ENCODE assay signal across 8 cellular contexts in the genomic region with DNA sequence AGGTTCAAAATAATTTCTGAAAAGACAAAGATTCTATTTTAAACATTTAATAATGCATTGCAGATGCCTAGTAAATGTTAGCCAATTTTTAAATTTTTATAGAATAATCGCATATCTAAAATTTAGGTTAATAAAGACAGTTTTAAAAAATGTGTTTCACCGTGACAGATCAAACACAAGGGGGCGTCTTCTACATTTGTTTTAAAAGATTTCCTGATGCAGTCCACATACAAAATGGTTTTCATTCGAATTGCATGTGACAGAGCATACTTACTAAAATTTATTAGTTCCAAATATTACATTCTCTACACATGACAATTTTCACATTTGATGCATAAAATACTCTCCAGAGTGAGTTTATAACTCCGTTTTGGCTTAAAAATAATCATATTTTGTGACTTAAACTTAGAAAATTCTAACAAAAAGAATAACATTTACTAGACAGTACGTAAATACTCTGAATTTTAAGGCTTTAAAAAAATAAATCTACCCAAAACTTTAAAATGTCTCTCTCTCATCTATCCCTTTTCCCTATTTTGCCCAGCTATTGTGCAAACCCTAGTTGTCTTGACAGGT.
DNase-seq lines count a peak whose midpoint lies in the region; ATAC-seq and TF ChIP-seq lines count a peak whose summit lies in the region.

No MANE protein-coding gene starts in this region.

- TF ChIP-seq POLR2A in Peyer's patch (IDR thresholded peaks at IDR 0.05) = no peak

- DNase-seq in NCI-H524 (lab: John Stamatoyannopoulos, UW) = peak; percentile 12 to 59
- DNase-seq in NCI-H524 treated with DMSO at 0.1 percent for 48 hours (lab: John Stamatoyannopoulos, UW) = no peak
- DNase-seq in Peyer's patch = no peak
- peak; percentile 75 for DNase-seq in fibroblast of mammary gland (ENCODE audit: low read depth)
- DNase-seq in smooth muscle cell of the brain vasculature (ENCODE audit: low read depth, low spot score) = peak; percentile 24
- DNase-seq in GM10266 (ENCODE audit: extremely low spot score) = no peak
- DNase-seq in T-helper 2 cell = no peak

- H3K36me3 ChIP-seq in Peyer's patch = no peaks in the 10 kb centered on the region

- no peak overlapping the region for H3K4me3 ChIP-seq in Peyer's patch
- no peak overlapping the region for H3K4me3 ChIP-seq in fibroblast of mammary gland (ENCODE audit: control insufficient read depth, low read depth, low read length)

- ATAC-seq in GM18498 (IDR thresholded peaks at IDR 0.05; ENCODE audit: unreplicated experiment) = no peak

- no peak overlapping the region for H3K27ac ChIP-seq in Peyer's patch

- TF ChIP-seq CTCF in Peyer's patch (IDR thresholded peaks at IDR 0.05) (peak in 5 of 6 experiments; percentile 27 to 49 (median 32)), fibroblast of mammary gland (conservative IDR thresholded peaks at IDR 0.05; ENCODE audit: control insufficient read depth, insufficient read depth, low read depth, low read length) (peak; percentile 64), GM10266 (IDR thresholded peaks at IDR 0.05; ENCODE audit: control insufficient read depth, insufficient read depth, low read depth, missing control alignments) (no peak)

- no peaks in the 10 kb centered on the region for H3K4me1 ChIP-seq in Peyer's patch

- H3K27me3 ChIP-seq in Peyer's patch = no peaks in the 10 kb centered on the region

- H3K9me3 ChIP-seq in Peyer's patch = no peaks in the 10 kb centered on the region

Comparison
In these comparisons a context has a peak if more than half of its experiments do, and no peak if none do; other contexts are left out.
1. DNase-seq: peak in NCI-H524 (2 of 2), fibroblast of mammary gland (single experiment) and smooth muscle cell of the brain vasculature (single experiment); none in NCI-H524 treated with DMSO at 0.1 percent for 48 hours (single experiment), Peyer's patch (0 of 3), GM10266 (single experiment) and T-helper 2 cell (0 of 5).